ENCODE assay signal across 1 cellular context in the genomic region with DNA sequence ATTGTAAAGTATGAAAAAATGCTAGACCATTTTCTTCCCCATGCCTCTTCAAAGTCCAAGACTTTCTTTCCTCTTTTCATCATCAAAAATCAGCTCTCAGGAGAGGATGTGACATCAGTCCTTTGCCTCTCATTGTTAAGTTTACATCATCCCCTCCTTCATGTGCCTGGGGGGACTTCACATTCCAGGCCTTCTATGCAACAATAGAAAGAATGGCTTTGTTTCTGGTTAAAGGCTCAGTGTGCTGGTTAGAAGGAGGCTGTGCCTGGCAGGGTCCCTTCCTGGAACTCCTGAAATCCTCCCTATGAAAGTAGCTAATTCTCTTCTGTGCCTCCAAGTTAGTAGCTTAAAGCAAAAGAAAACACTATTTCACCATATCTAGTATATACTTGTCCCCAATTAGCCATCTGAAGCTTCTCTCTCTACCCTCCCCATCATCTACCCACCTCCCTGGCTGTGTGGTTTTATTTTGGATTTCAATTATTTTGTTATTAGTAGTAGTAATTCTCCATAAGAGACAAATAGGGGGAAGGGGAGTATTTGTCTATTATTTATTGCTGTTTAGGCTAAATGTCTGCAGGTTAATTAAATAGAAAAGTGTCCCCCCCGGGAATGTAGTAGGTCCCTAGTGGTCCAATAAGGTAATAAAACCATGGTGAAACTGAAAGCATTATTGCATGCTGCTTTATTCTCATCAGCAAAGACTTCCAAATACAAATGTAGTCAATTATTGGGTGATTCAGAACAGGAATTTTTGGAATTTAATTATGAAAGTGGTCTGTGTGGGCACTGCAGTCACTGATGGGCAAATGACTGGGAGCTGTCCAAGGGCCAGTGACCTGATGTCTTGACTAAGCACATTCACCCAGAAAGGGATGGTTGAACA.
TF ChIP-seq lines count a peak whose summit lies in the region.

No MANE protein-coding gene starts in this region.

TF ChIP-seq in WTC11, 78 proteins besides CTCF, POLR2A, EP300 and RAD21 (continued from another document):
- TF ChIP-seq ZNF425 (CRISPR knock-in tag; conservative IDR thresholded peaks at IDR 0.05), result no peak
